ENCODE assay signal across 17 cellular contexts in the genomic region with DNA sequence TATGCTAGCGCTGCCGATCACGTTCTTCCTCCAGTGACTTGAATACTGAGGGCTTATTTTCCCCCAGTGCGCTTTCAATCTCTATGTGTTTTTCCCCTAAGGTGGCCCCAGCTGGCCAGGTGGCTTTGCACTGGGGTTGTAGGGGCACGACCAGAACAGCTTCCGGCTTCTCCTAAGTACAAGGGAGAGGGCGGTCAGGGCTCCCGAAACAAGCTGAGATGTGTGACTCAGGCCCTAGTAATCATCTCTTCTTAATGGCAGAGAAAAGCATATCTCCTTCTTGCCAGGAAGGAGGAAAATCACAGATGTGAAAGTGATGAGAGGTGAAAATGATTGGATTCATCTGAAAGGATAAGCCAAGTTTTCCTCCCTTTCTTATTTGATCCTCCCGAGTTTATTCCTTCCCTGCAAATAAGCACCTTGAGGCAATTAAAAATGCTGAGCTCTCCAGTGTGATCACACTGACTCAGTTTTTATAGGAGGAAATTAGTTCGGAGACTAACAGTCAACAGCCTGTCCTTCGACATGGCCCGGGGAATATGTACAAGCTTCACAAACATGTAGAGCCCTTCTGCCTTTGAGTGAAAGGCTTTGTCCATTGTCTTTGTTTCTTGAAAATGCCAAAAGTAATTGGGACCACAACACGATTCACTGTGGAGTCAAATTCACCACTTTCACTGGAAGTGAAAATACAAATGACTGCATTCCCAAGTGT.
DNase-seq lines count a peak whose midpoint lies in the region; ATAC-seq, FAIRE-seq and TF ChIP-seq lines count a peak whose summit lies in the region.
"Had no signal": no experiment of that assay in that cellular context is flagged by ENCODE, and none has a peak within 500 bp of the region (broad histone marks: within the 10 kb centered on the region; RNA-seq: fewer than 3 reads in every experiment).

No MANE protein-coding gene starts in this region.

- peak overlapping the region; percentile 16; the same call in 1 of the 2 replicates for H2BK120ac ChIP-seq in IMR-90 (ENCODE audit: low read depth, low read length)
- H2BK120ac ChIP-seq in mesenchymal stem cell (ENCODE audit: low read depth, low read length): no peak overlapping the region

- no peak for TF ChIP-seq RAD21 in IMR-90 (IDR thresholded peaks at IDR 0.05; ENCODE audit: low read length)

- in situ Hi-C loops in IMR-90 (cut with MboI; ENCODE audit: low sequenced_read_pairs) (no loop called here), astrocyte of the spinal cord (cut with HindIII; ENCODE audit: low sequenced_read_pairs) (no loop called here)

- no peak overlapping the region for H2BK20ac ChIP-seq in IMR-90 (ENCODE audit: low read depth, low read length)

- 89% methylated on average over 3 of the region's 13 CpGs; no CpG with 5 or more reads in 1 of the 2 experiments for WGBS in IMR-90 (ENCODE audit: extremely low coverage in 2 of 2, insufficient read length in 1 of 2), 2 experiments
- WGBS in mesenchymal stem cell: 79% methylated on average over 13 of the region's 13 CpGs
- WGBS in spleen, 5 donors: 87 to 92% (median 90%) methylated on average over 13 of the region's 13 CpGs

- no TSS peak for BruUV-seq in IMR-90 (replicated peaks; lab: Mats Ljungman, UMichigan)

- DNase-seq in BJ (ENCODE audit: low read depth) (peak; percentile 32), IMR-90 (peak; percentile 61), astrocyte of the spinal cord (ENCODE audit: low read depth, low spot score) (peak; percentile 44), mesenchymal stem cell (no peak), GM12891 (ENCODE audit: insufficient read length, low spot score) (no peak), D341Med (ENCODE audit: low spot score) (no peak), spleen (no peak)
- DNase-seq: activated naive CD4-positive, alpha-beta T cell treated with Interleukin-2 at 50 U/mL for 16 hours; AML-193; KG1; mucosa of descending colon; NCI-H1417; sigmoid colon; stimulated activated CD4-positive, alpha-beta T cell treated with anti-CD3 and anti-CD28 coated beads, Interleukin-2, amount 100 ng/mL, for 24 hours; T1000 had no signal

- TF ChIP-seq CTCF in BJ (IDR thresholded peaks at IDR 0.05; ENCODE audit: insufficient read depth, low read depth, low read length): no peak
- TF ChIP-seq CTCF in IMR-90 (conservative IDR thresholded peaks at IDR 0.05; ENCODE audit: low read depth, low read length): no peak
- TF ChIP-seq CTCF in astrocyte of the spinal cord (IDR thresholded peaks at IDR 0.05; ENCODE audit: low read depth, low read length): no peak
- TF ChIP-seq CTCF in spleen (IDR thresholded peaks at IDR 0.05 in 8 of 11, conservative IDR thresholded peaks at IDR 0.05 in 3 of 11): no peak

- H3K14ac ChIP-seq in IMR-90 (replicated peaks; ENCODE audit: low read depth, low read length) (0 out of 2 replicates have a peak overlapping the region, but pooled peaks have one; percentile 35), mesenchymal stem cell (ENCODE audit: low read length in 2 of 2) (no peak overlapping the region)

- intact Hi-C loops in IMR-90 (cut with micrococcal nuclease): no loop called here
- intact Hi-C loops in spleen (cut with DNase I; ENCODE audit: low total_unique reads): no loop called here

- dilution Hi-C loops in IMR-90 (cut with HindIII; ENCODE audit: low sequenced_read_pairs, unreplicated experiment): no loop called here

- H3K9me3 ChIP-seq in IMR-90 (ENCODE audit: control insufficient read depth, insufficient read depth, low read length): peaks cover 4% of the 10 kb centered on the region; the same call in 1 of the 2 replicates
- H3K9me3 ChIP-seq in mesenchymal stem cell (ENCODE audit: control insufficient read depth, low read length): no peaks in the 10 kb centered on the region
- no peaks in the 10 kb centered on the region for H3K9me3 ChIP-seq in spleen
- H3K9me3 ChIP-seq: mucosa of descending colon, sigmoid colon had no signal

- H3K9ac ChIP-seq in IMR-90 (ENCODE audit: low read depth, low read length) (no peak overlapping the region), mesenchymal stem cell (ENCODE audit: low read length) (no peak overlapping the region)

- no peak overlapping the region; the same call in 1 of the 2 replicates for H3K4ac ChIP-seq in IMR-90 (ENCODE audit: low read depth, low read length)
- H3K4ac ChIP-seq in mesenchymal stem cell (ENCODE audit: low read depth in 1 of 2, low read length in 2 of 2): no peak overlapping the region

- H4K20me1 ChIP-seq in IMR-90 (ENCODE audit: insufficient read depth, low read length): no peaks in the 10 kb centered on the region

- POLR2A ChIA-PET in BJ (lab: Charles Lee) (no interaction called here), IMR-90 (lab: Charles Lee; ENCODE audit: unreplicated experiment) (no interaction called here)

- ATAC-seq in IMR-90 (ENCODE audit: low read depth) (peak; percentile 46; the same call in 1 of the 2 replicates), HG03045 (IDR thresholded peaks at IDR 0.05; ENCODE audit: unreplicated experiment) (no peak)
- ATAC-seq: mucosa of descending colon had no signal

- H2BK12ac ChIP-seq in mesenchymal stem cell (ENCODE audit: low read length in 2 of 2): no peak overlapping the region

- H3K79me1 ChIP-seq in IMR-90 (ENCODE audit: low read depth in 1 of 2, low read length in 2 of 2) (no peaks in the 10 kb centered on the region), mesenchymal stem cell (replicated peaks; ENCODE audit: low read length, poor library complexity, severe bottlenecking) (no peaks in the 10 kb centered on the region)

- H4K5ac ChIP-seq in IMR-90 (ENCODE audit: low read depth, low read length): no peak overlapping the region

- H2BK5ac ChIP-seq in IMR-90 (ENCODE audit: low read depth, low read length, poor library complexity, severe bottlenecking) (no peak overlapping the region), mesenchymal stem cell (ENCODE audit: low read depth, low read length, poor library complexity, severe bottlenecking) (no peak overlapping the region)

- no peak overlapping the region for H3K56ac ChIP-seq in IMR-90 (ENCODE audit: extremely low read depth, insufficient read depth, low read length)

- no peak for TF ChIP-seq POLR2A in IMR-90 (IDR thresholded peaks at IDR 0.05; ENCODE audit: low read depth, low read length)
- no peak for TF ChIP-seq POLR2A in GM12891 (IDR thresholded peaks at IDR 0.05; ENCODE audit: low read depth, low read length)
- no peak for TF ChIP-seq POLR2A in spleen (IDR thresholded peaks at IDR 0.05)

- no peak overlapping the region for H3K4me2 ChIP-seq in IMR-90 (ENCODE audit: low read depth, low read length)
- no peak overlapping the region for H3K4me2 ChIP-seq in mesenchymal stem cell (ENCODE audit: low read length, poor library complexity, severe bottlenecking)

- H2AK5ac ChIP-seq in IMR-90 (ENCODE audit: low read depth, low read length) (no peak overlapping the region), mesenchymal stem cell (ENCODE audit: low read length, severe bottlenecking) (no peak overlapping the region)

- no peaks in the 10 kb centered on the region for H3K9me1 ChIP-seq in IMR-90 (ENCODE audit: insufficient read depth, low read length)

- CTCF ChIA-PET in BJ (lab: Yijun Ruan, JAX): interaction anchor here (6.7 kb wide), 1 partner anchor 10 kb away, joined by 41 read pairs; no protein-coding TSS in a partner anchor
- CTCF ChIA-PET in IMR-90 (lab: Yijun Ruan, JAX): interaction anchor here (1.0 kb wide), 1 partner anchor 19 kb away, joined by 3 read pairs; no protein-coding TSS in a partner anchor

- FAIRE-seq in GM12891 (lab: Jason Lieb, UNC): no peak

- H3K36me3 ChIP-seq in BJ (ENCODE audit: control insufficient read depth, insufficient read depth, low read length) (no peaks in the 10 kb centered on the region), IMR-90 (ENCODE audit: control insufficient read depth, insufficient read depth, low read length) (no peaks in the 10 kb centered on the region), mesenchymal stem cell (ENCODE audit: control insufficient read depth in 1 of 2, insufficient read depth in 2 of 2, low read depth in 1 of 2, low read length in 2 of 2) (no peaks in the 10 kb centered on the region), spleen (no peaks in the 10 kb centered on the region)
- H3K36me3 ChIP-seq: sigmoid colon had no signal

- peak overlapping the region; percentile 81 for H2AK9ac ChIP-seq in IMR-90 (replicated peaks; ENCODE audit: low read depth, low read length, poor library complexity)

- no peak overlapping the region for H3K27ac ChIP-seq in IMR-90 (ENCODE audit: insufficient read depth, low read length)
- no peak overlapping the region for H3K27ac ChIP-seq in mesenchymal stem cell (ENCODE audit: low read length, poor library complexity, severe bottlenecking)
- H3K27ac ChIP-seq in spleen: no peak overlapping the region
- H3K27ac ChIP-seq: HL-60, sigmoid colon had no signal

- H3K27me3 ChIP-seq in BJ (ENCODE audit: control insufficient read depth, insufficient read depth, low read length): no peaks in the 10 kb centered on the region; the same call in 1 of the 2 replicates
- H3K27me3 ChIP-seq in IMR-90 (ENCODE audit: control insufficient read depth, insufficient read depth, low read length): no peaks in the 10 kb centered on the region
- H3K27me3 ChIP-seq in mesenchymal stem cell (ENCODE audit: control insufficient read depth in 1 of 2, insufficient read depth in 1 of 2, low read length in 2 of 2): no peaks in the 10 kb centered on the region
- H3K27me3 ChIP-seq in spleen (replicated peaks in 1 of 7): no peaks in the 10 kb centered on the region
- H3K27me3 ChIP-seq: sigmoid colon had no signal

- no peaks in the 10 kb centered on the region for H3K4me1 ChIP-seq in IMR-90 (ENCODE audit: control insufficient read depth, insufficient read depth, low read length)
- peaks cover 2% of the 10 kb centered on the region for H3K4me1 ChIP-seq in mesenchymal stem cell (ENCODE audit: control insufficient read depth, insufficient read depth, low read depth, low read length)
- no peaks in the 10 kb centered on the region for H3K4me1 ChIP-seq in spleen
- H3K4me1 ChIP-seq: sigmoid colon had no signal

- H4K8ac ChIP-seq in IMR-90 (ENCODE audit: low read depth in 2 of 2, low read length in 2 of 2): peak overlapping the region in 1 of 2 experiments; percentile 42; a peak in 2 of 4 replicates
- peak overlapping the region; percentile 19 for H4K8ac ChIP-seq in mesenchymal stem cell (ENCODE audit: low read length)

- H4K91ac ChIP-seq in IMR-90 (ENCODE audit: insufficient read depth, low read depth, low read length): no peak overlapping the region
- H4K91ac ChIP-seq in mesenchymal stem cell (ENCODE audit: low read length): no peak overlapping the region

- no peak overlapping the region for H3K18ac ChIP-seq in IMR-90 (ENCODE audit: low read depth, low read length)
- H3K18ac ChIP-seq in mesenchymal stem cell (ENCODE audit: low read depth in 1 of 2, low read length in 2 of 2): peak overlapping the region in 1 of 2 experiments; percentile 23

- H3K4me3 ChIP-seq in BJ (ENCODE audit: low read depth, low read length) (no peak overlapping the region), IMR-90 (ENCODE audit: insufficient read depth, low read depth, low read length) (no peak overlapping the region), astrocyte of the spinal cord (ENCODE audit: low read depth, low read length) (no peak overlapping the region), mesenchymal stem cell (ENCODE audit: insufficient read depth in 1 of 2, low read depth in 1 of 2, low read length in 2 of 2) (no peak overlapping the region), spleen (no peak overlapping the region)
- H3K4me3 ChIP-seq: mucosa of descending colon, sigmoid colon had no signal

- no peak overlapping the region for H2BK15ac ChIP-seq in IMR-90 (ENCODE audit: low read depth, low read length)
- H2BK15ac ChIP-seq in mesenchymal stem cell (ENCODE audit: low read depth, poor library complexity, severe bottlenecking): no peak overlapping the region

- H2AFZ ChIP-seq in IMR-90 (replicated peaks; ENCODE audit: low read length, poor library complexity): peak overlapping the region; percentile 79
- H2AFZ ChIP-seq in mesenchymal stem cell (ENCODE audit: low read depth, low read length): peak overlapping the region; percentile 24

- no peak overlapping the region for H3K23ac ChIP-seq in IMR-90 (ENCODE audit: low read depth, low read length)
- H3K23ac ChIP-seq in mesenchymal stem cell (ENCODE audit: low read length in 2 of 2): no peak overlapping the region

Comparison
In these comparisons a context has a peak if more than half of its experiments do, and no peak if none do; other contexts are left out.
1. DNase-seq: peak in BJ (single experiment), IMR-90 (single experiment) and astrocyte of the spinal cord (single experiment); none in mesenchymal stem cell (single experiment), GM12891 (single experiment), D341Med (single experiment) and spleen (single experiment).